In the genomic region with DNA sequence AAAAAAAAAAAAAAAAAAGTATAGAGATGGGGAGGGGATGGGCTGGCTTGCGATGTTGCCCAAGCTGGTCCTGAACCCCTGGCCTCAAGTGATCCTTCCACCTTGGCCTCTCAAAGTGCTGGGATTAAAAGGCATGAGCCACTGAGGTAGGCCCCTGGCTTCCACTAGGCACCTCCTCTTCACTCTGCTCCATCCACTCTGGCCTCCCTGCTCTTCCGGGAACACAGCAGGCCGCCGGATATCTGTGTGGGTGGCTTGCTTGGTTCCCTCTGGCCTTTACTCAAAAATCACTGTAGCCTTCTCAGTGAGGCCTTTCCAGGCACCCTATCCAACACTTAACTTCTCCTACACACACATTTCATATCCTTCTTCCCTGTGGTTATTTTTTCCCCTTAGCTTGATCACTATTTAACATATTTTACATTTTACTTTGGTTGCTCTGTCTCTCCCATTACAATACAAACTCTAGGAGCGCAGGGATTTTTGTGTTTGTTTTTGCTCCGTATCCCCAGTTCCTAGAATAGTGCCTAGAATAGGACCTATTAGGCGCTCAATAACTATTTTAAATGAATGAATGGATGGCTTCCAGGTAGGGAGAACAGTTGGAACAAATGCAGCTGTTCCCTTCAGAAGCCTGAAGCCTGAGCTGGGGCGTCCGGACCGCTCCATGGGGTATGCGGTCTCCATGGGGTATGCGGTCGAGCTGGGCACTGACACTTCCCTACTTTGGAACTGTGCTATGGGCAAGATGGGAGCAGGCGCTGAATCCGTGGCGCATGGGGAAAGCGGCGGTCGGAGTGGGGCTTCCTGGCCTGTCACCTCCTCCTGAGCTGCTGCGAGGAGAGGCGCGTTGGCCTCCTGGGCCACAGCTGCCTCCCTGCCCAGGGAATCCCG, we compare ENCODE assay signal across 8 cellular contexts. TPM values are rescaled to one million over a fixed set of nuclear protein-coding genes. Genes with fewer than 3 reads are reported as not detected.
A peak's percentile ranks its signal among the peaks of the same experiment; 100 is the strongest.
DNase-seq lines count a peak whose midpoint lies in the region; ATAC-seq and TF ChIP-seq lines count a peak whose summit lies in the region.

No MANE protein-coding gene starts in this region.

- peak overlapping the region; percentile 86 for H3K4me3 Mint-ChIP-seq in Calu3 (ENCODE audit: low read depth, unreplicated experiment)

- no peaks in the 10 kb centered on the region for H3K27me3 Mint-ChIP-seq in Calu3 (ENCODE audit: unreplicated experiment)

- peaks cover 25% of the 10 kb centered on the region for H3K36me3 Mint-ChIP-seq in Calu3 (ENCODE audit: insufficient read depth, unreplicated experiment)

- CTCF ChIA-PET in Calu3 (lab: Charles Lee), result interaction anchor here (2.1 kb wide), 1 partner anchor 44 kb away, joined by 18 read pairs; no protein-coding TSS in a partner anchor

- TF ChIP-seq CTCF in Calu3 (IDR thresholded peaks at IDR 0.05; ENCODE audit: unreplicated experiment) (peak; percentile 21), ascending aorta (IDR thresholded peaks at IDR 0.05) (no peak)

- intact Hi-C loops in Calu3 (cut with micrococcal nuclease; ENCODE audit: unreplicated experiment), result no loop called here
- intact Hi-C loops in ascending aorta (cut with DNase I), result loop anchor here (1.0 kb wide), 2 partner anchors 12 to 47 kb away; a partner anchor contains a TSS

- no TSS peak for BruUV-seq in Calu3 (replicated peaks; lab: Mats Ljungman, UMichigan)

- H3K9me3 ChIP-seq in ascending aorta (no peaks in the 10 kb centered on the region), subcutaneous abdominal adipose tissue (ENCODE audit: control insufficient read depth in 5 of 5, low read length in 5 of 5) (no peaks in the 10 kb centered on the region)

- DNase-seq in Calu3 (no peak), ascending aorta (ENCODE audit: low spot score in 2 of 2) (peak in 1 of 2 donors; percentile 74), iris pigment epithelial cell (ENCODE audit: low read depth) (peak; percentile 60), dedifferentiated amniotic fluid mesenchymal stem cell (ENCODE audit: extremely low spot score) (no peak), superior temporal gyrus (ENCODE audit: extremely low spot score) (no peak), SW 1271 (lab: John Stamatoyannopoulos, UW) (no peak)

- no peaks in the 10 kb centered on the region for H3K36me3 ChIP-seq in ascending aorta
- H3K36me3 ChIP-seq in subcutaneous abdominal adipose tissue (ENCODE audit: control insufficient read depth in 5 of 5, insufficient read depth in 5 of 5, low read length in 5 of 5), result no peaks in the 10 kb centered on the region

- peak overlapping the region; percentile 92 to 98 for H3K27ac ChIP-seq in ascending aorta
- peak overlapping the region; percentile 92 for H3K27ac ChIP-seq in subcutaneous abdominal adipose tissue (ENCODE audit: low read depth, low read length)

- H3K4me3 ChIP-seq in ascending aorta (peak overlapping the region; percentile 56 to 72), subcutaneous abdominal adipose tissue (ENCODE audit: low read depth in 1 of 5, low read length in 5 of 5) (peak overlapping the region; percentile 44 to 77 (median 74))

- H3K27ac Mint-ChIP-seq in Calu3 (ENCODE audit: unreplicated experiment), result peak overlapping the region; percentile 96

- ATAC-seq in HG03097 (IDR thresholded peaks at IDR 0.05; ENCODE audit: low FRiP score, unreplicated experiment), result peak; percentile 7

- peaks cover 44% of the 10 kb centered on the region for H3K4me1 Mint-ChIP-seq in Calu3 (ENCODE audit: low read depth, unreplicated experiment)

- H3K27me3 ChIP-seq in ascending aorta (no peaks in the 10 kb centered on the region), subcutaneous abdominal adipose tissue (ENCODE audit: control insufficient read depth in 5 of 5, insufficient read depth in 4 of 5, low read length in 5 of 5) (no peaks in the 10 kb centered on the region)

- H3K4me1 ChIP-seq in ascending aorta (peaks cover 14 to 38% of the 10 kb centered on the region in 2 donors), subcutaneous abdominal adipose tissue (ENCODE audit: control insufficient read depth in 5 of 5, insufficient read depth in 5 of 5, low read length in 5 of 5) (peaks cover 5 to 31% (median 24%) of the 10 kb centered on the region in 5 donors)

- H3K9me3 Mint-ChIP-seq in Calu3 (ENCODE audit: low read depth, unreplicated experiment), result no peaks in the 10 kb centered on the region

- H3K9ac ChIP-seq in subcutaneous abdominal adipose tissue (ENCODE audit: low read length in 5 of 5), result peak overlapping the region; percentile 68 to 87 (median 79)

RNA-seq across cellular contexts. Expression of a gene that starts 46.7 kb away (rescaled TPM):
- total RNA-seq in Calu3 (2022) (539 and 568 TPM in 2 replicates), ascending aorta (214 TPM)
